Comparison of ENCODE assay signal across 8 cellular contexts in the genomic region with DNA sequence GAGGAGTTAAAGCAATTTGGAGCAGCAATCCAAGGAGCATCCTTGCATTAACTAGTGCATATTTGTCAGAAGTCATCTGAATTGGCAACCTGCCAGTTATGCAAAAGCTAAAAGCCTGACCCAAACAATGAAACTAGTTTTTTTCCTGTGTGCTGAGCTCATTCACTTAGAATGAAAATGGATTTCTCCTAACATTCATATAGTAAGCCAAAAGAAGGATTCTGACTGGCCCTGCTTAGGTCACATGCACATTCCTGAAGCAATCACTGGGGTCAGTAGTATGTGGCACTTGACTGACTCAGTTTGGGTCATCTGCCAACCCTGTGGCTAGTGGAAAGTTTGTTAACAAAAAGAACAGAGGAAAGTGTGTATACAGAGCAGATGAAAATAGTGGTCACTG. TPM values are rescaled to one million over a fixed set of nuclear protein-coding genes. Genes with fewer than 3 reads are reported as not detected.
A peak's percentile ranks its signal among the peaks of the same experiment; 100 is the strongest.
DNase-seq lines count a peak whose midpoint lies in the region; ATAC-seq, FAIRE-seq and TF ChIP-seq lines count a peak whose summit lies in the region.

No MANE protein-coding gene starts in this region.

- no peak overlapping the region for H3K9ac ChIP-seq in K562 (ENCODE audit: insufficient read depth in 1 of 2, low read depth in 2 of 2, low read length in 2 of 2)

- TF ChIP-seq CTCF in K562 (IDR thresholded peaks at IDR 0.05 in 2 of 3, conservative IDR thresholded peaks at IDR 0.05 in 1 of 3; ENCODE audit: insufficient read depth in 2 of 3, low read depth in 1 of 3, low read length in 3 of 3), result no peak

- no peak for FAIRE-seq in K562 (lab: Jason Lieb, UNC)

- H3K27ac ChIP-seq in K562 (ENCODE audit: extremely low read depth, low read depth, low read length), result no peak overlapping the region

- DNase-seq in COLO829 (ENCODE audit: low spot score) (peak; percentile 98), HS-27A (ENCODE audit: low read depth) (peak; percentile 84), K562 (ENCODE audit: extremely low read depth in 1 of 4, low spot score in 3 of 4) (peak in 3 of 4 experiments; percentile 19 to 23 (median 19)), left lobe of liver (ENCODE audit: low spot score) (no peak), NCI-H1930 (lab: John Stamatoyannopoulos, UW) (no peak), NCI-H2081 (lab: John Stamatoyannopoulos, UW) (no peak)

- no peaks in the 10 kb centered on the region for H3K27me3 ChIP-seq in K562 (ENCODE audit: control insufficient read depth in 2 of 2, insufficient read depth in 2 of 2, low read length in 2 of 2)

- H3K9me3 ChIP-seq in K562 (replicated peaks; ENCODE audit: control insufficient read depth, insufficient read depth, low read depth, low read length), result no peaks in the 10 kb centered on the region

- H3K4me1 ChIP-seq in K562 (replicated peaks in 1 of 2; ENCODE audit: control insufficient read depth in 2 of 2, insufficient read depth in 2 of 2, low read length in 2 of 2), result no peaks in the 10 kb centered on the region

- H3K36me3 ChIP-seq in K562 (ENCODE audit: control insufficient read depth, insufficient read depth, low read length), result no peaks in the 10 kb centered on the region

- BruUV-seq in K562 (replicated peaks; lab: Mats Ljungman, UMichigan), result no TSS peak

- no peak overlapping the region for H2AFZ ChIP-seq in K562 (ENCODE audit: low read depth, low read length)

- no peaks in the 10 kb centered on the region for H3K79me2 ChIP-seq in K562 (ENCODE audit: control insufficient read depth, insufficient read depth, low read length)

- no peak for TF ChIP-seq POLR2A in K562 (conservative IDR thresholded peaks at IDR 0.05)

- no peak for TF ChIP-seq RAD21 in K562 (CRISPR knock-in tag; conservative IDR thresholded peaks at IDR 0.05 in 1 of 2, IDR thresholded peaks at IDR 0.05 in 1 of 2)

- ATAC-seq in K562 (peak; percentile 66), left lobe of liver (peak; percentile 38), GM19397 (IDR thresholded peaks at IDR 0.05; ENCODE audit: unreplicated experiment) (no peak), GM18517 (IDR thresholded peaks at IDR 0.05; ENCODE audit: unreplicated experiment) (no peak)

- TF ChIP-seq EP300 in K562 (IDR thresholded peaks at IDR 0.05; ENCODE audit: low read length), result no peak

- no peaks in the 10 kb centered on the region for H3K9me1 ChIP-seq in K562 (ENCODE audit: control insufficient read depth, insufficient read depth, low read length)

- intact Hi-C loops in K562 (cut with micrococcal nuclease), result no loop called here

- no peak overlapping the region for H3K4me3 ChIP-seq in K562

- no peaks in the 10 kb centered on the region for H4K20me1 ChIP-seq in K562 (replicated peaks; ENCODE audit: control insufficient read depth, insufficient read depth, low read length)

- CTCF ChIA-PET in K562 (lab: Yijun Ruan, JAX; ENCODE audit: low intra/inter-chr PET ratio), result no interaction called here

- POLR2A ChIA-PET in K562 (lab: Yijun Ruan, JAX), result no interaction called here

- H3K4me2 ChIP-seq in K562 (ENCODE audit: insufficient read depth, low read length), result no peak overlapping the region

- in situ Hi-C loops in K562 (cut with MboI), result no loop called here

TF ChIP-seq in K562, 482 proteins besides CTCF, POLR2A, EP300 and RAD21 (continues in another document):
- no peak for TF ChIP-seq OTX1 (CRISPR knock-in tag; IDR thresholded peaks at IDR 0.05)
- no peak for TF ChIP-seq HNRNPUL1 (IDR thresholded peaks at IDR 0.05; ENCODE audit: low read length)
- no peak for TF ChIP-seq NCOA1 (IDR thresholded peaks at IDR 0.05; ENCODE audit: low read depth)
- TF ChIP-seq KLF13 (tag; IDR thresholded peaks at IDR 0.05; ENCODE audit: borderline replicate concordance, low read depth), result no peak
- no peak for TF ChIP-seq HMG20B (CRISPR knock-in tag; IDR thresholded peaks at IDR 0.05)
- TF ChIP-seq, protein P1, sequence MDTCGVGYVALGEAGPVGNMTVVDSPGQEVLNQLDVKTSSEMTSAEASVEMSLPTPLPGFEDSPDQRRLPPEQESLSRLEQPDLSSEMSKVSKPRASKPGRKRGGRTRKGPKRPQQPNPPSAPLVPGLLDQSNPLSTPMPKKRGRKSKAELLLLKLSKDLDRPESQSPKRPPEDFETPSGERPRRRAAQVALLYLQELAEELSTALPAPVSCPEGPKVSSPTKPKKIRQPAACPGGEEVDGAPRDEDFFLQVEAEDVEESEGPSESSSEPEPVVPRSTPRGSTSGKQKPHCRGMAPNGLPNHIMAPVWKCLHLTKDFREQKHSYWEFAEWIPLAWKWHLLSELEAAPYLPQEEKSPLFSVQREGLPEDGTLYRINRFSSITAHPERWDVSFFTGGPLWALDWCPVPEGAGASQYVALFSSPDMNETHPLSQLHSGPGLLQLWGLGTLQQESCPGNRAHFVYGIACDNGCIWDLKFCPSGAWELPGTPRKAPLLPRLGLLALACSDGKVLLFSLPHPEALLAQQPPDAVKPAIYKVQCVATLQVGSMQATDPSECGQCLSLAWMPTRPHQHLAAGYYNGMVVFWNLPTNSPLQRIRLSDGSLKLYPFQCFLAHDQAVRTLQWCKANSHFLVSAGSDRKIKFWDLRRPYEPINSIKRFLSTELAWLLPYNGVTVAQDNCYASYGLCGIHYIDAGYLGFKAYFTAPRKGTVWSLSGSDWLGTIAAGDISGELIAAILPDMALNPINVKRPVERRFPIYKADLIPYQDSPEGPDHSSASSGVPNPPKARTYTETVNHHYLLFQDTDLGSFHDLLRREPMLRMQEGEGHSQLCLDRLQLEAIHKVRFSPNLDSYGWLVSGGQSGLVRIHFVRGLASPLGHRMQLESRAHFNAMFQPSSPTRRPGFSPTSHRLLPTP (IDR thresholded peaks at IDR 0.05; ENCODE audit: borderline replicate concordance, extremely low read depth, insufficient read length), result no peak
- TF ChIP-seq, protein P2, sequence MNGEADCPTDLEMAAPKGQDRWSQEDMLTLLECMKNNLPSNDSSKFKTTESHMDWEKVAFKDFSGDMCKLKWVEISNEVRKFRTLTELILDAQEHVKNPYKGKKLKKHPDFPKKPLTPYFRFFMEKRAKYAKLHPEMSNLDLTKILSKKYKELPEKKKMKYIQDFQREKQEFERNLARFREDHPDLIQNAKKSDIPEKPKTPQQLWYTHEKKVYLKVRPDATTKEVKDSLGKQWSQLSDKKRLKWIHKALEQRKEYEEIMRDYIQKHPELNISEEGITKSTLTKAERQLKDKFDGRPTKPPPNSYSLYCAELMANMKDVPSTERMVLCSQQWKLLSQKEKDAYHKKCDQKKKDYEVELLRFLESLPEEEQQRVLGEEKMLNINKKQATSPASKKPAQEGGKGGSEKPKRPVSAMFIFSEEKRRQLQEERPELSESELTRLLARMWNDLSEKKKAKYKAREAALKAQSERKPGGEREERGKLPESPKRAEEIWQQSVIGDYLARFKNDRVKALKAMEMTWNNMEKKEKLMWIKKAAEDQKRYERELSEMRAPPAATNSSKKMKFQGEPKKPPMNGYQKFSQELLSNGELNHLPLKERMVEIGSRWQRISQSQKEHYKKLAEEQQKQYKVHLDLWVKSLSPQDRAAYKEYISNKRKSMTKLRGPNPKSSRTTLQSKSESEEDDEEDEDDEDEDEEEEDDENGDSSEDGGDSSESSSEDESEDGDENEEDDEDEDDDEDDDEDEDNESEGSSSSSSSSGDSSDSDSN (IDR thresholded peaks at IDR 0.05; ENCODE audit: borderline replicate concordance in 1 of 2, low read depth in 2 of 2, low read length in 2 of 2), result no peak
- TF ChIP-seq DPF2 (IDR thresholded peaks at IDR 0.05), result no peak
- TF ChIP-seq CBFA2T2 (conservative IDR thresholded peaks at IDR 0.05), result no peak
- no peak for TF ChIP-seq TBP (optimal IDR thresholded peaks at IDR 0.05; ENCODE audit: low read depth, low read length)
- TF ChIP-seq NFIC (IDR thresholded peaks at IDR 0.05), result peak; percentile 98

RNA-seq across cellular contexts. Expression of a gene that starts 30.5 kb away (rescaled TPM):
- total RNA-seq in K562 (2011; cell fraction: chromatin; rRNA removed; ENCODE audit: low replicate concordance), result 38.6 and 46.6 TPM in 2 replicates
- total RNA-seq in K562 (2011; cell fraction: nucleolus; rRNA removed), result 24.1 and 26.5 TPM in 2 replicates
- 35.0 and 36.7 TPM in 2 replicates for total RNA-seq in K562 (2011; cell fraction: nucleoplasm; rRNA removed)
- total RNA-seq in K562 (2014; rRNA removed), result 24.0 and 24.3 TPM in 2 replicates
- 42.2 and 46.7 TPM in 2 replicates for total RNA-seq in K562 (2014; rRNA removed; fragmentation: Illumina TruSeq; extraction: Trizol)
- 27.1 and 30.2 TPM in 2 replicates for total RNA-seq in K562 (2015; rRNA removed; fragmentation: Illumina TruSeq; extraction: Trizol)
- total RNA-seq in K562 (2021), result 28.4 and 29.9 TPM in 2 replicates
- polyA plus RNA-seq in K562 (2011; rRNA removed), result 80.5 and 98.2 TPM in 2 replicates
- polyA plus RNA-seq in K562 (2011; cell fraction: cytosol; rRNA removed), result 33.7 and 43.7 TPM in 2 replicates
- 35.3 and 54.0 TPM in 2 replicates for polyA plus RNA-seq in K562 (2011; cell fraction: nucleus; rRNA removed)
- polyA plus RNA-seq in K562 (2012), result 24.3 and 32.0 TPM in 2 replicates
- 31.9 and 34.0 TPM in 2 replicates for polyA plus RNA-seq in K562 (2014; fragmentation: Illumina TruSeq; extraction: Trizol)
- 100 to 1,000 TPM in 1 of 2 experiments, 10 to 100 TPM in 1; 97.9 to 107 TPM for polyA plus RNA-seq in K562 (2014; fragmentation: Nextera tagmentation; extraction: Ambion mirVana)
- 31.1 and 32.9 TPM in 2 replicates for polyA plus RNA-seq in K562 (2014; rRNA removed)
- polyA minus RNA-seq in K562 (2011; rRNA and poly(A)+ RNA removed), result 60.1 and 69.8 TPM in 2 replicates
- 12.0 and 29.3 TPM in 2 replicates for polyA minus RNA-seq in K562 (2011; cell fraction: cytosol; rRNA and poly(A)+ RNA removed)
- polyA minus RNA-seq in K562 (2011; cell fraction: nucleus; rRNA and poly(A)+ RNA removed), result 14.1 and 29.9 TPM in 2 replicates
- 13.0 TPM for total RNA-seq in left lobe of liver

RNA-seq across cellular contexts. Expression of a gene that starts 37.1 kb away (rescaled TPM):
- 128 and 222 TPM in 2 replicates for total RNA-seq in K562 (2011; cell fraction: chromatin; rRNA removed; ENCODE audit: low replicate concordance)
- total RNA-seq in K562 (2011; cell fraction: nucleolus; rRNA removed), result 35.0 and 41.8 TPM in 2 replicates
- 84.0 and 129 TPM in 2 replicates for total RNA-seq in K562 (2011; cell fraction: nucleoplasm; rRNA removed)
- total RNA-seq in K562 (2014; rRNA removed) (75.9 and 84.6 TPM in 2 replicates), K562 (2014; rRNA removed; fragmentation: Illumina TruSeq; extraction: Trizol) (124 and 129 TPM in 2 replicates), K562 (2015; rRNA removed; fragmentation: Illumina TruSeq; extraction: Trizol) (110 and 117 TPM in 2 replicates), K562 (2021) (87.6 and 93.9 TPM in 2 replicates), left lobe of liver (16.5 TPM)
- polyA plus RNA-seq in K562 (2011; rRNA removed) (74.0 and 96.8 TPM in 2 replicates), K562 (2014; fragmentation: Illumina TruSeq; extraction: Trizol) (90.9 and 102 TPM in 2 replicates), K562 (2014; fragmentation: Nextera tagmentation; extraction: Ambion mirVana) (10 to 100 TPM; 52.2 to 77.9 TPM), K562 (2014; rRNA removed) (73.5 and 81.6 TPM in 2 replicates)
- polyA plus RNA-seq in K562 (2011; cell fraction: cytosol; rRNA removed), result 21.5 and 25.2 TPM in 2 replicates
- polyA plus RNA-seq in K562 (2011; cell fraction: nucleus; rRNA removed), result 47.2 and 64.4 TPM in 2 replicates
- polyA plus RNA-seq in K562 (2012), result 53.3 and 69.4 TPM in 2 replicates
- 97.7 and 99.2 TPM in 2 replicates for polyA minus RNA-seq in K562 (2011; rRNA and poly(A)+ RNA removed)
- 34.0 and 38.4 TPM in 2 replicates for polyA minus RNA-seq in K562 (2011; cell fraction: cytosol; rRNA and poly(A)+ RNA removed)
- polyA minus RNA-seq in K562 (2011; cell fraction: nucleus; rRNA and poly(A)+ RNA removed), result 76.1 and 92.9 TPM in 2 replicates

Comparison
In these comparisons a context has a peak if more than half of its experiments do, and no peak if none do; other contexts are left out.
1. DNase-seq: peak in COLO829 (single experiment), HS-27A (single experiment) and K562 (3 of 4); none in left lobe of liver (single experiment), NCI-H1930 (0 of 2) and NCI-H2081 (0 of 2).
2. ATAC-seq: peak in K562 (single experiment) and left lobe of liver (single experiment); none in GM19397 (single experiment) and GM18517 (single experiment).